24 cellular contexts compared by ENCODE assay signal in the genomic region with DNA sequence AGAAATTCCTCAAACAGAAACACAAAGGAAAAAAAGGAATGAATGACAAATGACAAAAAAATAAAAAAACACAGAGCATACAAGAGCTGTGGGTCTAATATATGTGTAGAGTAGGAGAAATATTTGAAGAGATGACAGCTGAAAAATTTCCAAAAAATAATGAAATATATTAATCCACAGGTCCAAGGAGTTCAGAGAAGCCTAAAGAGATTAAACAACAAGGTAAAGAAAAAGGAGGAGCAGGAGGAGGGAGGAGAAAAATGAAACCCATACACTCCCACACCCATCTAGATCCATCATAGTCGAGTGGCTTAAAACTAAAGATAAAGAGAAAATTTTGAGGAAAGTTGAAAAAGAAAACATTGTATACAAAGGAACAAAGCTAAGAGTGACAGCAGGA.
"Had no signal": no experiment of that assay in that cellular context is flagged by ENCODE, and none has a peak within 500 bp of the region (broad histone marks: within the 10 kb centered on the region; RNA-seq: fewer than 3 reads in every experiment).

No MANE protein-coding gene starts in this region.

- ATAC-seq: heart right ventricle; left cardiac atrium; left lung; naive thymus-derived CD4-positive, alpha-beta T cell; right lobe of liver had no signal

- H3K4me3 ChIP-seq: colonic mucosa, esophagus muscularis mucosa, heart right ventricle, left lung, ovary, right lobe of liver, stomach, thyroid gland had no signal

- DNase-seq: colonic mucosa; effector memory CD4-positive, alpha-beta T cell; foreskin melanocyte; glutamatergic neuron; heart right ventricle; hippocampal formation; left cardiac atrium; left lung; mesenchymal stem cell; midbrain; naive thymus-derived CD4-positive, alpha-beta T cell; occipital lobe; ovary; posterior cingulate gyrus; right lobe of liver; small intestine; stimulated activated CD4-positive, alpha-beta T cell treated with anti-CD3 and anti-CD28 coated beads, Interleukin-1b, Interleukin-23, amount 100 ng/mL, for 48 hours; stimulated activated CD4-positive, alpha-beta T cell treated with anti-CD3 and anti-CD28 coated beads, Interleukin-4, amount 100 ng/mL, for 1 hour; stimulated activated CD8-positive, alpha-beta memory T cell treated with anti-CD3 and anti-CD28 coated beads, Interleukin-4, amount 100 ng/mL, for 48 hours; stimulated activated naive CD4-positive, alpha-beta T cell treated with Interleukin-2 at 50 U/mL for 16 hours; stomach; thyroid gland; trophoblast cell had no signal

- H3K4me3 Mint-ChIP-seq: naive thymus-derived CD4-positive, alpha-beta T cell had no signal

- H3K27ac ChIP-seq: colonic mucosa, esophagus muscularis mucosa, heart right ventricle, left lung, ovary, right lobe of liver, stomach, thyroid gland had no signal

- H3K9me3 ChIP-seq: colonic mucosa, esophagus muscularis mucosa, ovary, right lobe of liver, thyroid gland had no signal

- H3K36me3 ChIP-seq: colonic mucosa, esophagus muscularis mucosa, heart right ventricle, left lung, ovary, right lobe of liver, stomach, thyroid gland had no signal

- H3K4me1 ChIP-seq: colonic mucosa, esophagus muscularis mucosa, heart right ventricle, left lung had no signal
